ENCODE assay signal across 8 cellular contexts in genomic region chr15:33194704-33195261, GRCh38. TPM values are rescaled to one million over a fixed set of nuclear protein-coding genes. Genes with fewer than 3 reads are reported as not detected.
DNase-seq lines count a peak whose midpoint lies in the region; ATAC-seq and TF ChIP-seq lines count a peak whose summit lies in the region.

FMN1 (minus strand) TSS chr15:33194714; CDS start chr15:33154914, 39,800 bp downstream.

- ATAC-seq in HG02623 (IDR thresholded peaks at IDR 0.05; ENCODE audit: unreplicated experiment), result peak; percentile 97
- ATAC-seq in WTC11, result peak; percentile 99

- TF ChIP-seq CTCF in GM10248 (IDR thresholded peaks at IDR 0.05; ENCODE audit: control extremely low read depth, extremely low read depth, low read depth, missing control alignments) (no peak), WTC11 (IDR thresholded peaks at IDR 0.05) (no peak), breast epithelium (IDR thresholded peaks at IDR 0.05) (no peak), sigmoid colon (IDR thresholded peaks at IDR 0.05) (no peak)

- H3K4me3 ChIP-seq in breast epithelium, result peak within 1 kb of the TSS; percentile 46 to 79 (median 52)
- peak within 1 kb of the TSS; percentile 84 for H3K4me3 ChIP-seq in iPS-15b (ENCODE audit: low read depth, low read length)
- H3K4me3 ChIP-seq in sigmoid colon, result peak within 1 kb of the TSS; percentile 36 to 56 (median 50)

- H3K4me1 Mint-ChIP-seq in WTC11, result peaks cover 23% of the 10 kb centered on the region

- H3K27ac ChIP-seq in breast epithelium, result peak within 1 kb of the TSS; percentile 64 to 76
- H3K27ac ChIP-seq in sigmoid colon, result peak within 1 kb of the TSS; percentile 54 to 71 (median 64)

- CTCF ChIA-PET in GM10248 (lab: Yijun Ruan, JAX), result no interaction called here
- CTCF ChIA-PET in WTC11 (lab: Charles Lee), result interaction anchor here (0.9 to 2.5 kb wide), 10 partner anchors 9 to 544 kb away, joined by 3 to 19 read pairs (median 4); no protein-coding TSS in a partner anchor

- peak within 1 kb of the TSS; percentile 50 for H3K9ac ChIP-seq in iPS-15b (ENCODE audit: low read depth, low read length)

- peaks cover 32% of the 10 kb centered on the region for H3K27me3 Mint-ChIP-seq in WTC11 (ENCODE audit: low read depth)

- DNase-seq in GM10248 (ENCODE audit: extremely low spot score) (peak; percentile 81), NCI-H1930 (lab: John Stamatoyannopoulos, UW) (peak; percentile 66 to 80), WTC11 (ENCODE audit: low spot score) (peak; percentile 98), breast epithelium (ENCODE audit: low spot score in 2 of 2) (peak; percentile 88 to 92), sigmoid colon (peak; percentile 95), GF-D8 (lab: John Stamatoyannopoulos, UW) (no peak)

- H3K36me3 ChIP-seq in breast epithelium (no peaks in the 10 kb centered on the region), iPS-15b (ENCODE audit: control insufficient read depth, insufficient read depth, low read length) (no peaks in the 10 kb centered on the region), sigmoid colon (no peaks in the 10 kb centered on the region)

- no peak for TF ChIP-seq POLR2A in breast epithelium (IDR thresholded peaks at IDR 0.05)
- no peak for TF ChIP-seq POLR2A in sigmoid colon (IDR thresholded peaks at IDR 0.05)

- intact Hi-C loops in breast epithelium (cut with DNase I; ENCODE audit: low total_unique reads) (no loop called here), sigmoid colon (cut with DNase I) (no loop called here)

- H3K27me3 ChIP-seq in breast epithelium, result peaks cover 0 to 3% of the 10 kb centered on the region in 2 donors
- H3K27me3 ChIP-seq in iPS-15b (ENCODE audit: control insufficient read depth, insufficient read depth, low read length), result peaks cover 8% of the 10 kb centered on the region
- H3K27me3 ChIP-seq in sigmoid colon, result no peaks in the 10 kb centered on the region

- H3K4me3 Mint-ChIP-seq in WTC11, result peak within 1 kb of the TSS; percentile 85

- WGBS in sigmoid colon, 2 donors, result 1 to 2% methylated on average over 39 of the region's 39 CpGs

- POLR2A ChIA-PET in GM10248 (lab: Yijun Ruan, JAX) (interaction anchor here (0.5 kb wide), 1 partner anchor 438 kb away, joined by 6 read pairs; no protein-coding TSS in a partner anchor), WTC11 (lab: Charles Lee) (no interaction called here)

- H3K9me3 ChIP-seq in breast epithelium (no peaks in the 10 kb centered on the region), iPS-15b (ENCODE audit: control insufficient read depth, insufficient read depth, low read length) (no peaks in the 10 kb centered on the region), sigmoid colon (no peaks in the 10 kb centered on the region)

- no peaks in the 10 kb centered on the region for H3K36me3 Mint-ChIP-seq in WTC11

- TF ChIP-seq EP300 in sigmoid colon (IDR thresholded peaks at IDR 0.05), result no peak

- no peaks in the 10 kb centered on the region for H3K9me3 Mint-ChIP-seq in WTC11

- H3K4me1 ChIP-seq in breast epithelium, result no peaks in the 10 kb centered on the region
- peaks cover 4% of the 10 kb centered on the region for H3K4me1 ChIP-seq in iPS-15b (ENCODE audit: control insufficient read depth, insufficient read depth, low read length)
- peaks cover 0 to 7% (median 5%) of the 10 kb centered on the region in 4 donors for H3K4me1 ChIP-seq in sigmoid colon

- H3K27ac Mint-ChIP-seq in WTC11, result peak within 1 kb of the TSS; percentile 41; the same call in 1 of the 2 replicates

TF ChIP-seq in WTC11, 78 proteins besides CTCF, POLR2A, EP300 and RAD21:
- TF ChIP-seq FOXK1 (CRISPR knock-in tag; IDR thresholded peaks at IDR 0.05), result peak; percentile 98
- TF ChIP-seq, protein P1, sequence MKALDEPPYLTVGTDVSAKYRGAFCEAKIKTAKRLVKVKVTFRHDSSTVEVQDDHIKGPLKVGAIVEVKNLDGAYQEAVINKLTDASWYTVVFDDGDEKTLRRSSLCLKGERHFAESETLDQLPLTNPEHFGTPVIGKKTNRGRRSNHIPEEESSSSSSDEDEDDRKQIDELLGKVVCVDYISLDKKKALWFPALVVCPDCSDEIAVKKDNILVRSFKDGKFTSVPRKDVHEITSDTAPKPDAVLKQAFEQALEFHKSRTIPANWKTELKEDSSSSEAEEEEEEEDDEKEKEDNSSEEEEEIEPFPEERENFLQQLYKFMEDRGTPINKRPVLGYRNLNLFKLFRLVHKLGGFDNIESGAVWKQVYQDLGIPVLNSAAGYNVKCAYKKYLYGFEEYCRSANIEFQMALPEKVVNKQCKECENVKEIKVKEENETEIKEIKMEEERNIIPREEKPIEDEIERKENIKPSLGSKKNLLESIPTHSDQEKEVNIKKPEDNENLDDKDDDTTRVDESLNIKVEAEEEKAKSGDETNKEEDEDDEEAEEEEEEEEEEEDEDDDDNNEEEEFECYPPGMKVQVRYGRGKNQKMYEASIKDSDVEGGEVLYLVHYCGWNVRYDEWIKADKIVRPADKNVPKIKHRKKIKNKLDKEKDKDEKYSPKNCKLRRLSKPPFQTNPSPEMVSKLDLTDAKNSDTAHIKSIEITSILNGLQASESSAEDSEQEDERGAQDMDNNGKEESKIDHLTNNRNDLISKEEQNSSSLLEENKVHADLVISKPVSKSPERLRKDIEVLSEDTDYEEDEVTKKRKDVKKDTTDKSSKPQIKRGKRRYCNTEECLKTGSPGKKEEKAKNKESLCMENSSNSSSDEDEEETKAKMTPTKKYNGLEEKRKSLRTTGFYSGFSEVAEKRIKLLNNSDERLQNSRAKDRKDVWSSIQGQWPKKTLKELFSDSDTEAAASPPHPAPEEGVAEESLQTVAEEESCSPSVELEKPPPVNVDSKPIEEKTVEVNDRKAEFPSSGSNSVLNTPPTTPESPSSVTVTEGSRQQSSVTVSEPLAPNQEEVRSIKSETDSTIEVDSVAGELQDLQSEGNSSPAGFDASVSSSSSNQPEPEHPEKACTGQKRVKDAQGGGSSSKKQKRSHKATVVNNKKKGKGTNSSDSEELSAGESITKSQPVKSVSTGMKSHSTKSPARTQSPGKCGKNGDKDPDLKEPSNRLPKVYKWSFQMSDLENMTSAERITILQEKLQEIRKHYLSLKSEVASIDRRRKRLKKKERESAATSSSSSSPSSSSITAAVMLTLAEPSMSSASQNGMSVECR (CRISPR knock-in tag; IDR thresholded peaks at IDR 0.05; ENCODE audit: borderline replicate concordance), result peak; percentile 26; the same call in 1 of the 2 replicates
- TF ChIP-seq MAX (CRISPR knock-in tag; IDR thresholded peaks at IDR 0.05), result peak; percentile 88
- TF ChIP-seq, protein P2, sequence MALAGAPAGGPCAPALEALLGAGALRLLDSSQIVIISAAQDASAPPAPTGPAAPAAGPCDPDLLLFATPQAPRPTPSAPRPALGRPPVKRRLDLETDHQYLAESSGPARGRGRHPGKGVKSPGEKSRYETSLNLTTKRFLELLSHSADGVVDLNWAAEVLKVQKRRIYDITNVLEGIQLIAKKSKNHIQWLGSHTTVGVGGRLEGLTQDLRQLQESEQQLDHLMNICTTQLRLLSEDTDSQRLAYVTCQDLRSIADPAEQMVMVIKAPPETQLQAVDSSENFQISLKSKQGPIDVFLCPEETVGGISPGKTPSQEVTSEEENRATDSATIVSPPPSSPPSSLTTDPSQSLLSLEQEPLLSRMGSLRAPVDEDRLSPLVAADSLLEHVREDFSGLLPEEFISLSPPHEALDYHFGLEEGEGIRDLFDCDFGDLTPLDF (CRISPR knock-in tag; IDR thresholded peaks at IDR 0.05), result no peak
- TF ChIP-seq JUN (CRISPR knock-in tag; IDR thresholded peaks at IDR 0.05), result no peak
- peak; percentile 68 for TF ChIP-seq SP1 (CRISPR knock-in tag; conservative IDR thresholded peaks at IDR 0.05)
- TF ChIP-seq FOXP1 (CRISPR knock-in tag; IDR thresholded peaks at IDR 0.05; ENCODE audit: borderline replicate concordance), result no peak
- peak; percentile 94 for TF ChIP-seq NFYB (CRISPR knock-in tag; conservative IDR thresholded peaks at IDR 0.05; ENCODE audit: low read depth)

RNA-seq across cellular contexts. Expression of gene FMN1, which starts in this region (rescaled TPM):
- 3.6 to 4.5 TPM (median 4.1 TPM) in 3 replicates for total RNA-seq in WTC11 (2021)
- total RNA-seq in breast epithelium, result 10 to 100 TPM; 33.1 to 56.8 (median 50.7) TPM
- total RNA-seq in sigmoid colon, result 10 to 100 TPM in 3 of 4 donors, 1 to 10 TPM in 1; 6.7 to 19.9 (median 12.2) TPM
- 1 to 10 TPM; 3.0 to 6.5 (median 5.9) TPM for polyA plus RNA-seq in sigmoid colon
